In the genomic region with DNA sequence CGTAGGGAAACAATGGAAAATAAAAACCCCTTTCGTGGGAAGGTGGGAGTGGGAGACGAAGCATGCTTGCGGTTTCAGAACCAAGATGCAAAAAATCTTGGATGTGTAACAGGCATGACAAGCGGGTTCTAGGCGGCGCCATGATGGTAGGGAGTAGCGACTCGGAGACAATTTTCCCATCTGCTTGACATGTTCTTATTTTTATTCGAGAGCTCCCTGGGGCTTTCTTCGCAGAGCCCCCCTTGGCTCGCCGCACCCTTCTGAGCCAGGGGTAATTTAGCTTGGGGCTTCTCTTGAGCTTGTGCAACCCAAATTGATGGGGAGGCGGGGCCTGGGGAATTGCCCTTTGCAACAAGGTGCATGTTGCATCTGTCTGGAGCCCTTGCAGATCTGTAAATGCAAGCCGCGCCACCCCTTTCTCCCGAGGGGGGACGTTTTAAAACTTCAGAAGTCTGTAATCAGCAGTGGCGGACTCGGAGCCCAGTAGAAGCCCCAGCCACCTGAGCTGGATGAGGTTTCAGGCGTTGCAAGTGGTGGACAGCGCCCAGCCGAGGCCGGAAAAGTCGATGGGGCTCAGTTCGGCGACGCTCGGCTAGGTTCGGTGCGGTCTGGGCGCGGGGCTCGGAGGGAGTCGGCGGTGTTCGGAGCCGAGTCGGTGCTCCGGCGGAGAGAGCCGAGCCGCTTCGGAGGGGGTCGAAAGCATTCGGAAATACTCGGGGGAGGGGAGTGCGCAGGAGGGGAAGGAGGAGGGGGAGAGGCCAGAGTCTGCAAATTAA, we compare ENCODE assay signal across 8 cellular contexts. TPM values are rescaled to one million over a fixed set of nuclear protein-coding genes. Genes with fewer than 3 reads are reported as not detected.
A peak's percentile ranks its signal among the peaks of the same experiment; 100 is the strongest.
DNase-seq lines count a peak whose midpoint lies in the region; ATAC-seq, FAIRE-seq and TF ChIP-seq lines count a peak whose summit lies in the region.

No MANE protein-coding gene starts in this region.

- intact Hi-C loops in colonic mucosa (cut with DNase I) (no loop called here), kidney (cut with DNase I) (no loop called here), spleen (cut with DNase I; ENCODE audit: low total_unique reads) (no loop called here)

- peak; percentile 88 for DNase-seq in DMS153 (lab: John Stamatoyannopoulos, UW)
- DNase-seq in NCI-H1694 (lab: John Stamatoyannopoulos, UW), result peak; percentile 45
- peak; percentile 52 to 57 for DNase-seq in activated CD4-positive, alpha-beta T cell treated with anti-CD3 and anti-CD28 coated beads, Interleukin-2, amount 50 U/mL, for 4 hours
- DNase-seq in colonic mucosa, result peak; percentile 58
- DNase-seq in kidney, result peak; percentile 95
- DNase-seq in spleen, result peak; percentile 86
- DNase-seq in H54 (ENCODE audit: insufficient read length, low spot score), result no peak

- H3K9ac ChIP-seq in colonic mucosa (ENCODE audit: low read depth in 2 of 2, low read length in 2 of 2) (no peak overlapping the region), kidney (ENCODE audit: low read length in 2 of 2) (no peak overlapping the region)

- H3K27me3 ChIP-seq in colonic mucosa (peaks cover 39% of the 10 kb centered on the region), spleen (replicated peaks in 1 of 7) (peaks cover 0 to 73% (median 57%) of the 10 kb centered on the region in 7 donors)

- H3K36me3 ChIP-seq in colonic mucosa (no peaks in the 10 kb centered on the region), kidney (ENCODE audit: control insufficient read depth in 1 of 2, insufficient read depth in 2 of 2, low read length in 2 of 2) (no peaks in the 10 kb centered on the region), spleen (no peaks in the 10 kb centered on the region)

- H3K27ac ChIP-seq in colonic mucosa (no peak overlapping the region), kidney (ENCODE audit: low read depth in 2 of 2, low read length in 2 of 2) (no peak overlapping the region), spleen (no peak overlapping the region)

- H3K4me1 ChIP-seq in colonic mucosa (peaks cover 5% of the 10 kb centered on the region), kidney (ENCODE audit: control insufficient read depth in 1 of 2, insufficient read depth in 1 of 2, low read depth in 1 of 2, low read length in 2 of 2) (no peaks in the 10 kb centered on the region), spleen (peaks cover 16 to 68% (median 44%) of the 10 kb centered on the region in 6 donors)

- H3K4me3 ChIP-seq in colonic mucosa (peak overlapping the region; percentile 8), kidney (ENCODE audit: low read length in 2 of 2) (peak overlapping the region; percentile 33 to 38), spleen (peak overlapping the region in 7 of 8 donors; percentile 6 to 81 (median 23))

- FAIRE-seq in kidney (lab: Jason Lieb, UNC) (no peak), H54 (lab: Jason Lieb, UNC) (no peak)

- WGBS in spleen, 5 donors, result 3 to 5% (median 4%) methylated on average over 33 to 48 of the region's 48 CpGs

- H3K9me3 ChIP-seq in colonic mucosa, result no peaks in the 10 kb centered on the region
- H3K9me3 ChIP-seq in kidney (ENCODE audit: control insufficient read depth in 1 of 2, low read length in 2 of 2), result no peaks in the 10 kb centered on the region
- H3K9me3 ChIP-seq in spleen, result no peaks in the 10 kb centered on the region

- no peak for TF ChIP-seq POLR2A in spleen (IDR thresholded peaks at IDR 0.05)
- no peak for TF ChIP-seq POLR2A in H54 (IDR thresholded peaks at IDR 0.05; ENCODE audit: low read depth, low read length)

- no peak for TF ChIP-seq CTCF in colonic mucosa (IDR thresholded peaks at IDR 0.05)
- no peak for TF ChIP-seq CTCF in kidney (IDR thresholded peaks at IDR 0.05; ENCODE audit: borderline replicate concordance, extremely low read depth, insufficient read depth)
- TF ChIP-seq CTCF in spleen (IDR thresholded peaks at IDR 0.05 in 8 of 11, conservative IDR thresholded peaks at IDR 0.05 in 3 of 11), result no peak

- no peak for ATAC-seq in GM18858 (IDR thresholded peaks at IDR 0.05; ENCODE audit: unreplicated experiment)

RNA-seq across cellular contexts. Expression of gene GNAO1, which starts 2.9 kb away (rescaled TPM):
- 10 to 100 TPM in 1 of 2 donors, 1 to 10 TPM in 1; 1.7 to 10.8 TPM for total RNA-seq in colonic mucosa
- 4.3 TPM for total RNA-seq in kidney
- 1.5 TPM for polyA plus RNA-seq in kidney (ENCODE audit: insufficient read depth, low read depth, low replicate concordance)
- total RNA-seq in spleen, result 1 to 10 TPM; 3.5 to 7.9 (median 6.7) TPM
- 1 to 10 TPM in 1 of 3 donors, under 1 TPM in 2; 0.32 to 1.0 (median 0.33) TPM for polyA plus RNA-seq in spleen
